Comparison of ENCODE assay signal across 8 cellular contexts in genomic region chr4:108400309-108400708, GRCh38.
"Had no signal": no experiment of that assay in that cellular context is flagged by ENCODE, and none has a peak within 500 bp of the region (broad histone marks: within the 10 kb centered on the region; RNA-seq: fewer than 3 reads in every experiment).

No MANE protein-coding gene starts in this region.

- H3K4me3 ChIP-seq: GM12878 had no signal

- DNase-seq: GDM1, GF-D8 had no signal

- ATAC-seq: GM12878 had no signal

- FAIRE-seq: G401.6, GM12878, GM12891, GM12892, GM18507, GM19239 had no signal
